ENCODE assay signal across 17 cellular contexts in genomic region chr4:139795915-139796314, GRCh38.
A peak's percentile ranks its signal among the peaks of the same experiment; 100 is the strongest.
DNase-seq lines count a peak whose midpoint lies in the region; ATAC-seq and TF ChIP-seq lines count a peak whose summit lies in the region.
"Had no signal": no experiment of that assay in that cellular context is flagged by ENCODE, and none has a peak within 500 bp of the region (broad histone marks: within the 10 kb centered on the region; RNA-seq: fewer than 3 reads in every experiment).

No MANE protein-coding gene starts in this region.

- POLR2A ChIA-PET in PC-3 (lab: Charles Lee; ENCODE audit: unreplicated experiment) = no interaction called here

- no peaks in the 10 kb centered on the region for H3K36me3 ChIP-seq in PC-3 (ENCODE audit: low read depth, low read length)
- H3K36me3 ChIP-seq: MG63 had no signal

- H4K20me1 ChIP-seq in PC-3 (ENCODE audit: low read length) = no peaks in the 10 kb centered on the region

- no peaks in the 10 kb centered on the region for H3K4me1 ChIP-seq in PC-3 (ENCODE audit: insufficient read depth, low read length)

- H3K27ac ChIP-seq in PC-3 (ENCODE audit: low read length) = no peak overlapping the region

- TF ChIP-seq CTCF in choroid plexus epithelial cell (conservative IDR thresholded peaks at IDR 0.05; ENCODE audit: low read depth, low read length) (no peak), PC-3 (conservative IDR thresholded peaks at IDR 0.05; ENCODE audit: low read depth, low read length) (no peak)

- CTCF ChIA-PET in PC-3 (lab: Charles Lee) = no interaction called here

- H3K9ac ChIP-seq in PC-3 (ENCODE audit: low read length) = no peak overlapping the region

- H3K9me2 ChIP-seq in PC-3 (replicated peaks; ENCODE audit: low read length) = no peaks in the 10 kb centered on the region

- H2AFZ ChIP-seq in PC-3 (ENCODE audit: low read length) = no peak overlapping the region
- H2AFZ ChIP-seq: GM23338 had no signal

- no peak overlapping the region for H3K4me3 ChIP-seq in choroid plexus epithelial cell (ENCODE audit: low read depth, low read length)
- H3K4me3 ChIP-seq in PC-3 (ENCODE audit: low read length) = no peak overlapping the region
- H3K4me3 ChIP-seq: GM23338, MG63 had no signal

- BruUV-seq in PC-3 (replicated peaks; lab: Mats Ljungman, UMichigan) = no TSS peak

- DNase-seq in M059J (ENCODE audit: low read depth) (peak; percentile 3), choroid plexus epithelial cell (ENCODE audit: low read depth) (peak; percentile 27), iris pigment epithelial cell (ENCODE audit: low read depth) (peak; percentile 78), PC-3 (no peak), SK-N-DZ (ENCODE audit: low spot score) (no peak)
- DNase-seq: ACHN; CD8-positive, alpha-beta T cell; DMS79; MG63; NCI-H1092 treated with DMSO at 0.1 percent for 48 hours; NCI-H510A treated with DMSO at 0.1 percent for 48 hours; NCI-H82; Right ventricle myocardium superior had no signal

- intact Hi-C loops in PC-3 (cut with micrococcal nuclease) = no loop called here

- H3K4me2 ChIP-seq in PC-3 (ENCODE audit: low read length) = no peak overlapping the region
- H3K4me2 ChIP-seq: GM23338 had no signal

- H3F3A ChIP-seq in PC-3 (ENCODE audit: low read length, unreplicated experiment) = no peaks in the 10 kb centered on the region

- H3K27me3 ChIP-seq in PC-3 (ENCODE audit: low read length) = no peaks in the 10 kb centered on the region
- H3K27me3 ChIP-seq: MG63 had no signal

- no peaks in the 10 kb centered on the region for H3K9me3 ChIP-seq in PC-3 (ENCODE audit: low read length)
- H3K9me3 ChIP-seq: MG63 had no signal

- H3K79me2 ChIP-seq in PC-3 (ENCODE audit: low read length) = no peaks in the 10 kb centered on the region

- no peak for ATAC-seq in HG02884 (IDR thresholded peaks at IDR 0.05; ENCODE audit: unreplicated experiment)
- no peak for ATAC-seq in PC-3
- ATAC-seq in GM21526 (IDR thresholded peaks at IDR 0.05; ENCODE audit: low FRiP score, unreplicated experiment) = no peak
- ATAC-seq: CD8-positive, alpha-beta T cell; GM23338; Panc1 had no signal

Comparison
In these comparisons a context has a peak if more than half of its experiments do, and no peak if none do; other contexts are left out.
1. DNase-seq: peak in M059J (single experiment), choroid plexus epithelial cell (single experiment) and iris pigment epithelial cell (single experiment); none in PC-3 (single experiment) and SK-N-DZ (single experiment).